In the genomic region with DNA sequence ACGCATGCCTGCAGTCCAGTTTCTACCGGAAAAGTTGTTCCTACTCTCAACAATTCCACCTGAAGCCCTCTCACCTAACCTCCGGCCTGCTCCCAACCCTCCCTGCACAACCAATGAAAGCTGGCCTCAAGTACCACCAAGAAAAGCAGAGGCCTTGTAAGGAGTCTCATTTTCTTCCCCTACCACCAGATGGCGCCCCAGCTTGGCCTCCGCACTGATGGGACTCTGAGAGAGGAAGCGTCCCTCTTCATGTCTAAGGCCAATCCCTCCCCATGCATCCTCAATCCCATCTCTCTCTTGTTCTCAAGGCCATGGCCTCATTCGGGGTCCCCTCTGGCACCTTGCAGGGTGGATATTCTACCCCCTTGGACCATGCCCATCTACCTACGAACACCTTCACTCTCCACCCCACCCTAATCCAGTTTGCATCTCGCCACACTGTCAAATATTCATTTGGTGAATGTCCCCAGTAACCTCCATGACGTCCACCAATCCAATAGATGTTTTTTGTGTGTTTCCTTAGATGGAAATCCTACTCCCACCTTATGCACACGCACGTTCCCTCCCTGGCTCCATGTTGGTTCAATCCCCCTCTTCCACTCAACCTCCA, we compare ENCODE assay signal across 8 cellular contexts.
DNase-seq lines count a peak whose midpoint lies in the region; ATAC-seq and TF ChIP-seq lines count a peak whose summit lies in the region.

No MANE protein-coding gene starts in this region.

- H3K4me1 Mint-ChIP-seq in GM23338: no peaks in the 10 kb centered on the region
- peaks cover 2% of the 10 kb centered on the region for H3K4me1 Mint-ChIP-seq in activated T-helper 2 cell treated with anti-CD3 and anti-CD28 coated beads, Interferon-gamma antibody, Interleukin-2, Interleukin-4, amounts not matched to agents 10 μg/mL and 5 μg/mL and 100 μg/mL, durations not matched to agents 14 hours and 24 hours and 36 hours (ENCODE audit: low read depth)

- 0 out of 2 replicates have a peak overlapping the region, but pooled peaks have one; percentile 38 for H2AFZ ChIP-seq in GM23338
- H2AFZ ChIP-seq in smooth muscle cell (ENCODE audit: low read depth): no peak overlapping the region

- peaks cover 6% of the 10 kb centered on the region for H3K27me3 Mint-ChIP-seq in GM23338 (ENCODE audit: insufficient read depth, low read depth, poor library complexity)
- no peaks in the 10 kb centered on the region for H3K27me3 Mint-ChIP-seq in activated T-helper 2 cell treated with anti-CD3 and anti-CD28 coated beads, Interferon-gamma antibody, Interleukin-2, Interleukin-4, amounts not matched to agents 10 μg/mL and 5 μg/mL and 100 μg/mL, durations not matched to agents 14 hours and 24 hours and 36 hours (ENCODE audit: low read depth)

- 0 out of 2 replicates have a peak, but pooled peaks cover 7% of the 10 kb centered on the region for H3K9me2 ChIP-seq in GM23338 (ENCODE audit: insufficient read depth)

- peak; percentile 96 for ATAC-seq in GM23338
- no peak for ATAC-seq in GM19467 (IDR thresholded peaks at IDR 0.05; ENCODE audit: unreplicated experiment)

- no peak overlapping the region for H3K4me3 Mint-ChIP-seq in GM23338
- no peak overlapping the region for H3K4me3 Mint-ChIP-seq in activated T-helper 2 cell treated with anti-CD3 and anti-CD28 coated beads, Interferon-gamma antibody, Interleukin-2, Interleukin-4, amounts not matched to agents 10 μg/mL and 5 μg/mL and 100 μg/mL, durations not matched to agents 14 hours and 24 hours and 36 hours (ENCODE audit: low read depth)

- no peak overlapping the region for H3K27ac Mint-ChIP-seq in GM23338
- H3K27ac Mint-ChIP-seq in activated T-helper 2 cell treated with anti-CD3 and anti-CD28 coated beads, Interferon-gamma antibody, Interleukin-2, Interleukin-4, amounts not matched to agents 10 μg/mL and 5 μg/mL and 100 μg/mL, durations not matched to agents 14 hours and 24 hours and 36 hours: no peak overlapping the region

- TF ChIP-seq CTCF in AG04450 (IDR thresholded peaks at IDR 0.05; ENCODE audit: low read depth, low read length) (peak; percentile 71), GM23338 (conservative IDR thresholded peaks at IDR 0.05; ENCODE audit: low read depth in 2 of 2) (peak; percentile 89 to 91), smooth muscle cell (IDR thresholded peaks at IDR 0.05; ENCODE audit: borderline replicate concordance, insufficient read depth, poor library complexity, severe bottlenecking) (peak; percentile 67)

- DNase-seq in AG04450 (ENCODE audit: low read depth, low spot score) (no peak), GM23338 (ENCODE audit: low spot score) (peak; percentile 82), RPMI7951 (ENCODE audit: low read depth) (peak; percentile 30), cardiac septum (ENCODE audit: low spot score) (peak; percentile 83), smooth muscle cell (lab: John Stamatoyannopoulos, UW; ENCODE audit: unreplicated experiment) (no peak), GOT3 (lab: John Stamatoyannopoulos, UW) (no peak)
- DNase-seq in activated T-helper 2 cell treated with anti-CD3 and anti-CD28 coated beads, Interferon-gamma antibody, Interleukin-2, Interleukin-4, amounts not matched to agents 10 μg/mL and 5 μg/mL and 100 μg/mL, durations not matched to agents 14 hours and 24 hours and 36 hours (ENCODE audit: low spot score): peak; percentile 29

- H3K9ac ChIP-seq in smooth muscle cell (ENCODE audit: low read depth): no peak overlapping the region

- no peaks in the 10 kb centered on the region for H3K36me3 ChIP-seq in GM23338 (ENCODE audit: insufficient read depth)
- H3K36me3 ChIP-seq in smooth muscle cell (ENCODE audit: low read depth): no peaks in the 10 kb centered on the region

- H3K36me3 Mint-ChIP-seq in GM23338 (ENCODE audit: low read depth): peaks cover 11% of the 10 kb centered on the region
- no peaks in the 10 kb centered on the region for H3K36me3 Mint-ChIP-seq in activated T-helper 2 cell treated with anti-CD3 and anti-CD28 coated beads, Interferon-gamma antibody, Interleukin-2, Interleukin-4, amounts not matched to agents 10 μg/mL and 5 μg/mL and 100 μg/mL, durations not matched to agents 14 hours and 24 hours and 36 hours (ENCODE audit: low read depth)

- H3K4me3 ChIP-seq in AG04450 (ENCODE audit: low read depth, low read length): no peak overlapping the region
- H3K4me3 ChIP-seq in GM23338: no peak overlapping the region
- H3K4me3 ChIP-seq in smooth muscle cell: no peak overlapping the region

- H3F3A ChIP-seq in GM23338 (replicated peaks; ENCODE audit: low read depth) (no peaks in the 10 kb centered on the region), smooth muscle cell (ENCODE audit: low read depth) (no peaks in the 10 kb centered on the region)

- no peak overlapping the region for H3K4me2 ChIP-seq in GM23338
- no peak overlapping the region for H3K4me2 ChIP-seq in smooth muscle cell

- peaks cover 14% of the 10 kb centered on the region for H3K9me3 Mint-ChIP-seq in GM23338
- no peaks in the 10 kb centered on the region for H3K9me3 Mint-ChIP-seq in activated T-helper 2 cell treated with anti-CD3 and anti-CD28 coated beads, Interferon-gamma antibody, Interleukin-2, Interleukin-4, amounts not matched to agents 10 μg/mL and 5 μg/mL and 100 μg/mL, durations not matched to agents 14 hours and 24 hours and 36 hours

- H3K79me2 ChIP-seq in GM23338 (replicated peaks; ENCODE audit: insufficient read depth): no peaks in the 10 kb centered on the region
- no peaks in the 10 kb centered on the region for H3K79me2 ChIP-seq in smooth muscle cell (ENCODE audit: low read depth)

- H3K27me3 ChIP-seq in AG04450 (ENCODE audit: control insufficient read depth, insufficient read depth, low read length) (no peaks in the 10 kb centered on the region), GM23338 (ENCODE audit: insufficient read depth) (no peaks in the 10 kb centered on the region), smooth muscle cell (ENCODE audit: low read depth) (no peaks in the 10 kb centered on the region)

- POLR2A ChIA-PET in AG04450 (lab: Yijun Ruan, JAX): no interaction called here

- intact Hi-C loops in activated T-helper 2 cell treated with anti-CD3 and anti-CD28 coated beads, Interferon-gamma antibody, Interleukin-2, Interleukin-4, amounts not matched to agents 10 μg/mL and 5 μg/mL and 100 μg/mL, durations not matched to agents 14 hours and 24 hours and 36 hours (cut with micrococcal nuclease): loop anchor here (1.0 to 5.0 kb wide), 2 partner anchors 572 to 1437 kb away; no protein-coding TSS in a partner anchor
- intact Hi-C loops in cardiac septum (cut with DNase I): loop anchor here (10.0 kb wide), 1 partner anchor 1440 kb away; no protein-coding TSS in a partner anchor

- CTCF ChIA-PET in AG04450 (lab: Charles Lee): interaction anchor here (1.0 to 3.2 kb wide), 3 partner anchors 20 to 1440 kb away, joined by 3 to 24 read pairs (median 5); no protein-coding TSS in a partner anchor

- 70% methylated on average over 12 of the region's 12 CpGs for WGBS in smooth muscle cell (ENCODE audit: low lambda C conversion rate)

- H4K20me1 ChIP-seq in GM23338 (replicated peaks; ENCODE audit: insufficient read depth): no peaks in the 10 kb centered on the region
- no peaks in the 10 kb centered on the region for H4K20me1 ChIP-seq in smooth muscle cell (ENCODE audit: low read depth)

- H3K9me3 ChIP-seq in AG04450 (ENCODE audit: control insufficient read depth, insufficient read depth, low read length): no peaks in the 10 kb centered on the region; the same call in 1 of the 2 replicates
- H3K9me3 ChIP-seq in smooth muscle cell (replicated peaks; ENCODE audit: low read depth): no peaks in the 10 kb centered on the region

- H3K27ac ChIP-seq in AG04450 (ENCODE audit: low read depth, low read length) (no peak overlapping the region), GM23338 (ENCODE audit: low read depth) (no peak overlapping the region), smooth muscle cell (ENCODE audit: low read depth) (no peak overlapping the region)

- no peaks in the 10 kb centered on the region for H3K4me1 ChIP-seq in GM23338 (ENCODE audit: insufficient read depth)
- no peaks in the 10 kb centered on the region for H3K4me1 ChIP-seq in smooth muscle cell (ENCODE audit: low read depth)

TF ChIP-seq in GM23338, 12 proteins besides CTCF, POLR2A, EP300 and RAD21 (continues in another document):
- TF ChIP-seq CREB1 (CRISPR knock-in tag; IDR thresholded peaks at IDR 0.05; ENCODE audit: low read depth): no peak
- no peak for TF ChIP-seq REST (IDR thresholded peaks at IDR 0.05; ENCODE audit: unreplicated experiment)
- no peak for TF ChIP-seq EZH2phosphoT487 (IDR thresholded peaks at IDR 0.05; ENCODE audit: unreplicated experiment)
- no peak for TF ChIP-seq STAT1 (IDR thresholded peaks at IDR 0.05; ENCODE audit: unreplicated experiment)

Comparison
In these comparisons a context has a peak if more than half of its experiments do, and no peak if none do; other contexts are left out.
1. DNase-seq: peak in GM23338 (single experiment), RPMI7951 (single experiment), activated T-helper 2 cell treated with anti-CD3 and anti-CD28 coated beads, Interferon-gamma antibody, Interleukin-2, Interleukin-4, amounts not matched to agents 10 μg/mL and 5 μg/mL and 100 μg/mL, durations not matched to agents 14 hours and 24 hours and 36 hours (single experiment) and cardiac septum (single experiment); none in AG04450 (single experiment), smooth muscle cell (single experiment) and GOT3 (single experiment).
2. Peak in every context shown above with its lines, with median percentiles within 50 percentile points of each other: CTCF ChIP-seq.